In the genomic region with DNA sequence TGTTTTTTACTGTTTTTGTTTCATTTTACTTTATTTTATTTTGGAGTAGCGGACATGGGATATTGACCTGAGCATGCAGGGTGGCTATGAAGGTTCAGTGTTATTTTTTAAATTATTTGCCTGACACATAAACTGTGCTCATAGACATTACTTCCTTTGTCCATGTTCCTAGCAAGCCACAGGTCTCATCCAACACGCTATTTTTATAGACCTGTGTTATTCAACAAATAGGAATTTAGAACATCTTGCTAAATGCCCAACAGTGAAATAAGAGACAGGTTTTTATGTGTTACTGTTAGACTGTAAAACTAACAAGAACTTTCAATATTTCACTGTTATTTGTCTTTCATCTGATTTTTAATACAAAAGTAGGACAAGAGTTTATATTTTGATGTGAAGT, we compare ENCODE assay signal across 2 cellular contexts.
TF ChIP-seq lines count a peak whose summit lies in the region.

No MANE protein-coding gene starts in this region.

TF ChIP-seq in SK-N-SH treated with all-trans-retinoic acid at 6 μM for 48 hours, 23 proteins besides CTCF, POLR2A, EP300 and RAD21 (continued from another document):
- no peak for TF ChIP-seq ZFP30 (CRISPR knock-in tag; IDR thresholded peaks at IDR 0.05)
- no peak for TF ChIP-seq SNAI2 (CRISPR knock-in tag; IDR thresholded peaks at IDR 0.05)
- no peak for TF ChIP-seq ARNTL (CRISPR knock-in tag; IDR thresholded peaks at IDR 0.05; ENCODE audit: borderline replicate concordance, low read depth)

TF ChIP-seq in SK-N-SH, 30 proteins besides CTCF, POLR2A, EP300 and RAD21 (continued from another document):
- TF ChIP-seq, protein P1, sequence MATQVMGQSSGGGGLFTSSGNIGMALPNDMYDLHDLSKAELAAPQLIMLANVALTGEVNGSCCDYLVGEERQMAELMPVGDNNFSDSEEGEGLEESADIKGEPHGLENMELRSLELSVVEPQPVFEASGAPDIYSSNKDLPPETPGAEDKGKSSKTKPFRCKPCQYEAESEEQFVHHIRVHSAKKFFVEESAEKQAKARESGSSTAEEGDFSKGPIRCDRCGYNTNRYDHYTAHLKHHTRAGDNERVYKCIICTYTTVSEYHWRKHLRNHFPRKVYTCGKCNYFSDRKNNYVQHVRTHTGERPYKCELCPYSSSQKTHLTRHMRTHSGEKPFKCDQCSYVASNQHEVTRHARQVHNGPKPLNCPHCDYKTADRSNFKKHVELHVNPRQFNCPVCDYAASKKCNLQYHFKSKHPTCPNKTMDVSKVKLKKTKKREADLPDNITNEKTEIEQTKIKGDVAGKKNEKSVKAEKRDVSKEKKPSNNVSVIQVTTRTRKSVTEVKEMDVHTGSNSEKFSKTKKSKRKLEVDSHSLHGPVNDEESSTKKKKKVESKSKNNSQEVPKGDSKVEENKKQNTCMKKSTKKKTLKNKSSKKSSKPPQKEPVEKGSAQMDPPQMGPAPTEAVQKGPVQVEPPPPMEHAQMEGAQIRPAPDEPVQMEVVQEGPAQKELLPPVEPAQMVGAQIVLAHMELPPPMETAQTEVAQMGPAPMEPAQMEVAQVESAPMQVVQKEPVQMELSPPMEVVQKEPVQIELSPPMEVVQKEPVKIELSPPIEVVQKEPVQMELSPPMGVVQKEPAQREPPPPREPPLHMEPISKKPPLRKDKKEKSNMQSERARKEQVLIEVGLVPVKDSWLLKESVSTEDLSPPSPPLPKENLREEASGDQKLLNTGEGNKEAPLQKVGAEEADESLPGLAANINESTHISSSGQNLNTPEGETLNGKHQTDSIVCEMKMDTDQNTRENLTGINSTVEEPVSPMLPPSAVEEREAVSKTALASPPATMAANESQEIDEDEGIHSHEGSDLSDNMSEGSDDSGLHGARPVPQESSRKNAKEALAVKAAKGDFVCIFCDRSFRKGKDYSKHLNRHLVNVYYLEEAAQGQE (IDR thresholded peaks at IDR 0.05; ENCODE audit: low read depth, low read length), result no peak
